Comparison of ENCODE assay signal across 20 cellular contexts in genomic region chr17:14732211-14732610, GRCh38.
"Had no signal": no experiment of that assay in that cellular context is flagged by ENCODE, and none has a peak within 500 bp of the region (broad histone marks: within the 10 kb centered on the region; RNA-seq: fewer than 3 reads in every experiment).

No MANE protein-coding gene starts in this region.

- H3K4me1 ChIP-seq: heart left ventricle, parathyroid adenoma, prostate gland, right lobe of liver, stomach, transverse colon had no signal

- DNase-seq: effector CD8-positive, alpha-beta T cell; heart left ventricle; hippocampal formation; kidney glomerular epithelial cell; mammary epithelial cell; natural killer cell; occipital lobe; retina; right lobe of liver; stimulated activated CD4-positive, alpha-beta T cell treated with anti-CD3 and anti-CD28 coated beads, Interleukin-2, amount 100 ng/mL, for 24 hours; stimulated activated CD4-positive, alpha-beta T cell treated with anti-CD3 and anti-CD28 coated beads, Interleukin-4, amount 100 ng/mL, for 4 hours; stimulated activated naive CD4-positive, alpha-beta T cell; stomach; substantia nigra; transverse colon had no signal

- ATAC-seq: heart left ventricle, left lobe of liver, natural killer cell, right lobe of liver had no signal

- H3K9me3 Mint-ChIP-seq: natural killer cell had no signal

- H3K27me3 ChIP-seq: heart left ventricle, right lobe of liver, stomach, transverse colon had no signal

- H3K36me3 Mint-ChIP-seq: natural killer cell had no signal

- H3K4me1 Mint-ChIP-seq: natural killer cell had no signal

- H3K27ac Mint-ChIP-seq: natural killer cell had no signal

- H3K36me3 ChIP-seq: heart left ventricle, prostate gland, right lobe of liver, stomach, thoracic aorta, transverse colon had no signal

- H3K9me3 ChIP-seq: heart left ventricle, prostate gland, right lobe of liver, stomach, thoracic aorta, transverse colon had no signal

- H3K27ac ChIP-seq: coronary artery, heart left ventricle, parathyroid adenoma, prostate gland, right lobe of liver, stomach, thoracic aorta, transverse colon had no signal

- H3K4me3 ChIP-seq: coronary artery, heart left ventricle, prostate gland, right lobe of liver, stomach, thoracic aorta, transverse colon had no signal

- H3K4me3 Mint-ChIP-seq: natural killer cell had no signal
